In genomic region chr19:44499962-44500949, GRCh38 we compare ENCODE assay signal across 1 cellular context.
TF ChIP-seq lines count a peak whose summit lies in the region.

Gene ZNF180, minus strand, starts transcription at chr19:44500522. Its CDS starts 3,188 bp downstream, at chr19:44497334.

TF ChIP-seq in HEK293, 187 proteins besides CTCF, POLR2A, EP300 and RAD21 (continued from another document and continues in another):
- TF ChIP-seq ZBTB11 (tag by site-specific recombination; conservative IDR thresholded peaks at IDR 0.05; ENCODE audit: low read depth) (peak; percentile 94), INSM2 (tag by site-specific recombination; IDR thresholded peaks at IDR 0.05) (peak; percentile 30; the same call in 1 of the 2 replicates), ZEB2 (tag by site-specific recombination; IDR thresholded peaks at IDR 0.05) (peak; percentile 78), ZBTB26 (tag by site-specific recombination; optimal IDR thresholded peaks at IDR 0.05) (peak; percentile 81), ZNF664 (tag by site-specific recombination; IDR thresholded peaks at IDR 0.05) (peak; percentile 18; the same call in 1 of the 2 replicates), ZBTB48 (tag by site-specific recombination; IDR thresholded peaks at IDR 0.05) (peak; percentile 82), ZSCAN23 (tag by site-specific recombination; IDR thresholded peaks at IDR 0.05) (no peak), EGR2 (tag by site-specific recombination; IDR thresholded peaks at IDR 0.05; ENCODE audit: low read depth) (peak; percentile 49; the same call in 1 of the 2 replicates), ZNF211 (tag by site-specific recombination; IDR thresholded peaks at IDR 0.05; ENCODE audit: low read depth) (no peak), SP3 (tag by site-specific recombination; IDR thresholded peaks at IDR 0.05) (peak; percentile 97), ZNF121 (tag by site-specific recombination; IDR thresholded peaks at IDR 0.05) (no peak), ATF2 (tag by site-specific recombination; IDR thresholded peaks at IDR 0.05; ENCODE audit: low read depth) (peak; percentile 54; the same call in 1 of the 2 replicates), ZNF354C (tag by site-specific recombination; IDR thresholded peaks at IDR 0.05; ENCODE audit: borderline replicate concordance, low read depth) (no peak), SALL2 (tag by site-specific recombination; IDR thresholded peaks at IDR 0.05; ENCODE audit: borderline replicate concordance) (no peak), ZNF423 (tag by site-specific recombination; IDR thresholded peaks at IDR 0.05) (peak; percentile 54; the same call in 1 of the 2 replicates), ZNF335 (tag by site-specific recombination; conservative IDR thresholded peaks at IDR 0.05) (peak; percentile 96), ZNF133 (tag by site-specific recombination; IDR thresholded peaks at IDR 0.05) (0 out of 2 replicates have a peak, but pooled peaks have one; percentile 21), GLIS2 (tag by site-specific recombination; IDR thresholded peaks at IDR 0.05) (peak; percentile 87), MZF1 (tag by site-specific recombination; IDR thresholded peaks at IDR 0.05; ENCODE audit: borderline replicate concordance) (no peak), ELK4 (IDR thresholded peaks at IDR 0.05; ENCODE audit: borderline replicate concordance, low read depth, low read length) (no peak), ZNF549 (tag by site-specific recombination; IDR thresholded peaks at IDR 0.05) (no peak), ZXDB (tag by site-specific recombination; IDR thresholded peaks at IDR 0.05) (peak; percentile 98), ZNF610 (tag by site-specific recombination; IDR thresholded peaks at IDR 0.05; ENCODE audit: borderline replicate concordance) (peak; percentile 75), PRDM2 (tag by site-specific recombination; IDR thresholded peaks at IDR 0.05; ENCODE audit: borderline replicate concordance) (no peak), SETDB1 (IDR thresholded peaks at IDR 0.05; ENCODE audit: insufficient read length, low read length) (no peak), ZBTB44 (tag by site-specific recombination; IDR thresholded peaks at IDR 0.05) (peak; percentile 51; the same call in 1 of the 2 replicates), ZNF777 (tag by site-specific recombination; IDR thresholded peaks at IDR 0.05; ENCODE audit: borderline replicate concordance) (peak; percentile 41; the same call in 1 of the 2 replicates), KLF9 (tag by site-specific recombination; IDR thresholded peaks at IDR 0.05; ENCODE audit: low read depth) (peak; percentile 82), ZNF560 (tag by site-specific recombination; IDR thresholded peaks at IDR 0.05; ENCODE audit: borderline replicate concordance) (no peak), KLF7 (tag by site-specific recombination; IDR thresholded peaks at IDR 0.05; ENCODE audit: borderline replicate concordance) (peak; percentile 90; the same call in 1 of the 2 replicates), SCRT2 (tag by site-specific recombination; IDR thresholded peaks at IDR 0.05) (peak; percentile 78), ZNF280D (tag by site-specific recombination; IDR thresholded peaks at IDR 0.05) (peak; percentile 63), HIC1 (tag by site-specific recombination; IDR thresholded peaks at IDR 0.05) (peak; percentile 90)
